In genomic region chr10:15237351-15237750, GRCh38 we compare ENCODE assay signal across 12 cellular contexts.
DNase-seq lines count a peak whose midpoint lies in the region; ATAC-seq and TF ChIP-seq lines count a peak whose summit lies in the region.
"Had no signal": no experiment of that assay in that cellular context is flagged by ENCODE, and none has a peak within 500 bp of the region (broad histone marks: within the 10 kb centered on the region; RNA-seq: fewer than 3 reads in every experiment).

No MANE protein-coding gene starts in this region.

- TF ChIP-seq CTCF in AG10803 (conservative IDR thresholded peaks at IDR 0.05; ENCODE audit: low read length) (no peak), epithelial cell of proximal tubule (conservative IDR thresholded peaks at IDR 0.05; ENCODE audit: low read depth, low read length) (no peak), colonic mucosa (IDR thresholded peaks at IDR 0.05) (no peak)

- H3K36me3 ChIP-seq in MG63 = peaks cover 20% of the 10 kb centered on the region
- H3K36me3 ChIP-seq in mesenchymal stem cell (ENCODE audit: control insufficient read depth in 1 of 2, insufficient read depth in 2 of 2, low read depth in 1 of 2, low read length in 2 of 2) = peaks cover 0 to 3% of the 10 kb centered on the region in 2 experiments
- no peaks in the 10 kb centered on the region for H3K36me3 ChIP-seq in colonic mucosa

- H3K4me3 ChIP-seq in AG10803 (ENCODE audit: low read length) = no peak overlapping the region
- no peak overlapping the region for H3K4me3 ChIP-seq in MG63
- no peak overlapping the region for H3K4me3 ChIP-seq in epithelial cell of proximal tubule (ENCODE audit: low read depth, low read length)
- H3K4me3 ChIP-seq in mesenchymal stem cell (ENCODE audit: insufficient read depth in 1 of 2, low read depth in 1 of 2, low read length in 2 of 2) = no peak overlapping the region
- H3K4me3 ChIP-seq in colonic mucosa = no peak overlapping the region

- no peak for ATAC-seq in HG02840 (IDR thresholded peaks at IDR 0.05; ENCODE audit: low FRiP score, unreplicated experiment)
- ATAC-seq in HG02571 (IDR thresholded peaks at IDR 0.05; ENCODE audit: unreplicated experiment) = no peak
- ATAC-seq: natural killer cell had no signal

- no peak overlapping the region for H3K4me2 ChIP-seq in mesenchymal stem cell (ENCODE audit: low read length, poor library complexity, severe bottlenecking)

- H3K4me1 ChIP-seq in mesenchymal stem cell (ENCODE audit: control insufficient read depth, insufficient read depth, low read depth, low read length) (peaks cover 6% of the 10 kb centered on the region), colonic mucosa (no peaks in the 10 kb centered on the region)

- H2AFZ ChIP-seq in mesenchymal stem cell (ENCODE audit: low read depth, low read length) = no peak overlapping the region

- H2BK5ac ChIP-seq in mesenchymal stem cell (ENCODE audit: low read depth, low read length, poor library complexity, severe bottlenecking) = no peak overlapping the region

- peak overlapping the region; percentile 81 for H3K9ac ChIP-seq in mesenchymal stem cell (ENCODE audit: low read length)
- no peak overlapping the region for H3K9ac ChIP-seq in colonic mucosa (ENCODE audit: low read depth in 2 of 2, low read length in 2 of 2)

- intact Hi-C loops in colonic mucosa (cut with DNase I) = no loop called here

- H3K9me3 ChIP-seq in MG63 (no peaks in the 10 kb centered on the region), mesenchymal stem cell (ENCODE audit: control insufficient read depth, low read length) (no peaks in the 10 kb centered on the region), colonic mucosa (no peaks in the 10 kb centered on the region)

- no peak overlapping the region for H4K91ac ChIP-seq in mesenchymal stem cell (ENCODE audit: low read length)

- H2BK120ac ChIP-seq in mesenchymal stem cell (ENCODE audit: low read depth, low read length) = no peak overlapping the region

- WGBS in mesenchymal stem cell = 81% methylated on average over 5 of the region's 5 CpGs

- H2BK12ac ChIP-seq in mesenchymal stem cell (ENCODE audit: low read length in 2 of 2) = no peak overlapping the region

- H3K27me3 ChIP-seq in MG63 = no peaks in the 10 kb centered on the region
- H3K27me3 ChIP-seq in mesenchymal stem cell (ENCODE audit: control insufficient read depth in 1 of 2, insufficient read depth in 1 of 2, low read length in 2 of 2) = no peaks in the 10 kb centered on the region
- H3K27me3 ChIP-seq in colonic mucosa = no peaks in the 10 kb centered on the region

- H3K14ac ChIP-seq in mesenchymal stem cell (ENCODE audit: low read length in 2 of 2) = peak overlapping the region in 1 of 2 experiments; percentile 3

- H2BK15ac ChIP-seq in mesenchymal stem cell (ENCODE audit: low read depth, poor library complexity, severe bottlenecking) = no peak overlapping the region

- no peak overlapping the region for H3K23ac ChIP-seq in mesenchymal stem cell (ENCODE audit: low read length in 2 of 2)

- H3K79me1 ChIP-seq in mesenchymal stem cell (replicated peaks; ENCODE audit: low read length, poor library complexity, severe bottlenecking) = peaks cover 15% of the 10 kb centered on the region

- H2AK5ac ChIP-seq in mesenchymal stem cell (ENCODE audit: low read length, severe bottlenecking) = no peak overlapping the region

- no peak overlapping the region for H4K8ac ChIP-seq in mesenchymal stem cell (ENCODE audit: low read length)

- H3K4ac ChIP-seq in mesenchymal stem cell (ENCODE audit: low read depth in 1 of 2, low read length in 2 of 2) = no peak overlapping the region

- no peak overlapping the region for H3K27ac ChIP-seq in mesenchymal stem cell (ENCODE audit: low read length, poor library complexity, severe bottlenecking)
- no peak overlapping the region for H3K27ac ChIP-seq in colonic mucosa

- H3K18ac ChIP-seq in mesenchymal stem cell (ENCODE audit: low read depth in 1 of 2, low read length in 2 of 2) = no peak overlapping the region

- DNase-seq in AG10803 (ENCODE audit: low read depth) (peak; percentile 86), MG63 (peak; percentile 42), epithelial cell of proximal tubule (ENCODE audit: low read depth) (peak; percentile 35), mesenchymal stem cell (peak; percentile 78), NCI-H2081 treated with DMSO at 0.1 percent for 48 hours (lab: John Stamatoyannopoulos, UW) (no peak), colonic mucosa (no peak)
- DNase-seq: natural killer cell; NCI-H446 treated with DMSO at 0.1 percent for 48 hours; stimulated activated CD4-positive, alpha-beta T cell treated with anti-CD3 and anti-CD28 coated beads, Interleukin-4, amount 100 ng/mL, for 4 hours; T-helper 2 cell had no signal

Comparison
In these comparisons a context has a peak if more than half of its experiments do, and no peak if none do; other contexts are left out.
1. DNase-seq: peak in AG10803 (single experiment), MG63 (single experiment), epithelial cell of proximal tubule (single experiment) and mesenchymal stem cell (single experiment); none in NCI-H2081 treated with DMSO at 0.1 percent for 48 hours (single experiment) and colonic mucosa (single experiment).